25 cellular contexts compared by ENCODE assay signal in genomic region chr1:171663854-171664550, GRCh38. TPM values are rescaled to one million over a fixed set of nuclear protein-coding genes. Genes with fewer than 3 reads are reported as not detected.
A peak's percentile ranks its signal among the peaks of the same experiment; 100 is the strongest.
DNase-seq lines count a peak whose midpoint lies in the region; ATAC-seq and TF ChIP-seq lines count a peak whose summit lies in the region.
"Had no signal": no experiment of that assay in that cellular context is flagged by ENCODE, and none has a peak within 500 bp of the region (broad histone marks: within the 10 kb centered on the region; RNA-seq: fewer than 3 reads in every experiment).

No MANE protein-coding gene starts in this region.

- H3K27ac ChIP-seq in right atrium auricular region (peak overlapping the region; percentile 17 to 41), esophagus muscularis mucosa (replicated peaks in 1 of 4) (peak overlapping the region; percentile 77 to 88 (median 83))
- H3K27ac ChIP-seq: A549, body of pancreas, C4-2B, neutrophil, SJSA1, upper lobe of left lung had no signal

- peak; percentile 40 for ATAC-seq in sciatic nerve
- ATAC-seq in HG03196 (IDR thresholded peaks at IDR 0.05; ENCODE audit: unreplicated experiment): no peak
- no peak for ATAC-seq in HG03139 (IDR thresholded peaks at IDR 0.05; ENCODE audit: unreplicated experiment)
- no peak for ATAC-seq in activated CD8-positive, alpha-beta T cell treated with anti-CD3 and anti-CD28 coated beads for 36 hours
- ATAC-seq: A549; activated CD4-positive, CD25-positive, alpha-beta regulatory T cell treated with anti-CD3 and anti-CD28 coated beads, Interleukin-2, amount 50 U/mL, for 24 hours; activated naive CD4-positive, alpha-beta T cell treated with anti-CD3 and anti-CD28 coated beads, Interleukin-2, amount 50 U/mL, for 72 hours; activated T-cell treated with anti-CD3 and anti-CD28 coated beads, Interleukin-2, amount 50 U/mL, for 72 hours; left lobe of liver; stimulated activated memory B cell treated with anti-CD40 and anti-IgM and Interleukin-4, amounts not matched to agents 10 μg/mL and 1 μg/mL and 100 μg/mL, for 72 hours had no signal

- no peak for TF ChIP-seq CTCF in right atrium auricular region (IDR thresholded peaks at IDR 0.05)
- no peak for TF ChIP-seq CTCF in esophagus muscularis mucosa (IDR thresholded peaks at IDR 0.05)
- TF ChIP-seq CTCF in activated CD8-positive, alpha-beta T cell treated with anti-CD3 and anti-CD28 coated beads for 36 hours (IDR thresholded peaks at IDR 0.05): no peak

- H3K36me3 ChIP-seq in right atrium auricular region: no peaks in the 10 kb centered on the region
- no peaks in the 10 kb centered on the region for H3K36me3 ChIP-seq in esophagus muscularis mucosa
- H3K36me3 ChIP-seq: neutrophil, SJSA1, upper lobe of left lung had no signal

- peaks cover 0 to 22% of the 10 kb centered on the region in 2 donors for H3K4me1 ChIP-seq in right atrium auricular region
- peaks cover 24 to 83% (median 75%) of the 10 kb centered on the region in 4 donors for H3K4me1 ChIP-seq in esophagus muscularis mucosa
- H3K4me1 ChIP-seq: A549, body of pancreas had no signal

- no peaks in the 10 kb centered on the region for H3K27me3 Mint-ChIP-seq in activated CD8-positive, alpha-beta T cell treated with anti-CD3 and anti-CD28 coated beads for 36 hours
- H3K27me3 Mint-ChIP-seq: stimulated activated memory B cell treated with anti-CD40 and anti-IgM and Interleukin-4, amounts not matched to agents 10 μg/mL and 1 μg/mL and 100 μg/mL, for 72 hours had no signal

- CTCF ChIA-PET in activated CD8-positive, alpha-beta T cell treated with anti-CD3 and anti-CD28 coated beads for 36 hours (lab: Charles Lee): no interaction called here

- no peaks in the 10 kb centered on the region for H3K4me1 Mint-ChIP-seq in activated CD8-positive, alpha-beta T cell treated with anti-CD3 and anti-CD28 coated beads for 36 hours (ENCODE audit: low read depth)
- H3K4me1 Mint-ChIP-seq: stimulated activated memory B cell treated with anti-CD40 and anti-IgM and Interleukin-4, amounts not matched to agents 10 μg/mL and 1 μg/mL and 100 μg/mL, for 72 hours had no signal

- no peak for TF ChIP-seq POLR2A in esophagus muscularis mucosa (IDR thresholded peaks at IDR 0.05; ENCODE audit: low read depth)

- no peak overlapping the region for H3K27ac Mint-ChIP-seq in activated CD8-positive, alpha-beta T cell treated with anti-CD3 and anti-CD28 coated beads for 36 hours
- H3K27ac Mint-ChIP-seq: activated naive CD4-positive, alpha-beta T cell treated with anti-CD3 and anti-CD28 coated beads, Interleukin-2, amount 50 U/mL, for 72 hours; activated T-cell treated with anti-CD3 and anti-CD28 coated beads, Interleukin-2, amount 50 U/mL, for 72 hours; stimulated activated memory B cell treated with anti-CD40 and anti-IgM and Interleukin-4, amounts not matched to agents 10 μg/mL and 1 μg/mL and 100 μg/mL, for 72 hours had no signal

- H3K36me3 Mint-ChIP-seq in activated CD8-positive, alpha-beta T cell treated with anti-CD3 and anti-CD28 coated beads for 36 hours (ENCODE audit: low read depth): no peaks in the 10 kb centered on the region
- H3K36me3 Mint-ChIP-seq: activated naive CD4-positive, alpha-beta T cell treated with anti-CD3 and anti-CD28 coated beads, Interleukin-2, amount 50 U/mL, for 72 hours; stimulated activated memory B cell treated with anti-CD40 and anti-IgM and Interleukin-4, amounts not matched to agents 10 μg/mL and 1 μg/mL and 100 μg/mL, for 72 hours had no signal

- H3K9me3 ChIP-seq in right atrium auricular region (no peaks in the 10 kb centered on the region), esophagus muscularis mucosa (no peaks in the 10 kb centered on the region)
- H3K9me3 ChIP-seq: A549, body of pancreas, neutrophil, SJSA1, upper lobe of left lung had no signal

- H3K4me3 ChIP-seq in right atrium auricular region (no peak overlapping the region), esophagus muscularis mucosa (no peak overlapping the region)
- H3K4me3 ChIP-seq: A549, body of pancreas, SJSA1, upper lobe of left lung had no signal

- H3K9me3 Mint-ChIP-seq in activated CD8-positive, alpha-beta T cell treated with anti-CD3 and anti-CD28 coated beads for 36 hours: no peaks in the 10 kb centered on the region
- H3K9me3 Mint-ChIP-seq: activated naive CD4-positive, alpha-beta T cell treated with anti-CD3 and anti-CD28 coated beads, Interleukin-2, amount 50 U/mL, for 72 hours; activated T-cell treated with anti-CD3 and anti-CD28 coated beads, Interleukin-2, amount 50 U/mL, for 72 hours; stimulated activated memory B cell treated with anti-CD40 and anti-IgM and Interleukin-4, amounts not matched to agents 10 μg/mL and 1 μg/mL and 100 μg/mL, for 72 hours had no signal

- POLR2A ChIA-PET in activated CD8-positive, alpha-beta T cell treated with anti-CD3 and anti-CD28 coated beads for 36 hours (lab: Charles Lee): no interaction called here

- 54% methylated on average over 4 of the region's 4 CpGs for WGBS in esophagus muscularis mucosa

- DNase-seq in right atrium auricular region (ENCODE audit: low spot score): no peak
- DNase-seq in cardiac septum (ENCODE audit: low spot score): no peak
- no peak for DNase-seq in esophagus muscularis mucosa (ENCODE audit: extremely low spot score)
- no peak for DNase-seq in sciatic nerve (ENCODE audit: low spot score)
- no peak for DNase-seq in activated CD8-positive, alpha-beta T cell treated with anti-CD3 and anti-CD28 coated beads for 36 hours
- no peak for DNase-seq in HK-2 (ENCODE audit: unreplicated experiment)
- DNase-seq: activated CD8-positive, alpha-beta memory T cell treated with anti-CD3 and anti-CD28 coated beads for 24 hours; activated T-cell treated with anti-CD3 and anti-CD28 coated beads, Interleukin-2, amount 50 U/mL, for 72 hours; body of pancreas; GDM1; NCI-H1105 treated with DMSO at 0.1 percent for 48 hours; T-helper 2 cell; upper lobe of left lung had no signal

- no peaks in the 10 kb centered on the region for H3K27me3 ChIP-seq in right atrium auricular region
- H3K27me3 ChIP-seq in esophagus muscularis mucosa: no peaks in the 10 kb centered on the region
- H3K27me3 ChIP-seq: body of pancreas, neutrophil, SJSA1, upper lobe of left lung had no signal

- intact Hi-C loops in cardiac septum (cut with DNase I): no loop called here
- intact Hi-C loops in esophagus muscularis mucosa (cut with DNase I): no loop called here
- intact Hi-C loops in sciatic nerve (cut with DNase I): no loop called here
- intact Hi-C loops in activated CD8-positive, alpha-beta T cell treated with anti-CD3 and anti-CD28 coated beads for 36 hours (cut with micrococcal nuclease): no loop called here

- H3K4me3 Mint-ChIP-seq in activated CD8-positive, alpha-beta T cell treated with anti-CD3 and anti-CD28 coated beads for 36 hours: no peak overlapping the region
- H3K4me3 Mint-ChIP-seq: activated T-cell treated with anti-CD3 and anti-CD28 coated beads, Interleukin-2, amount 50 U/mL, for 72 hours; stimulated activated memory B cell treated with anti-CD40 and anti-IgM and Interleukin-4, amounts not matched to agents 10 μg/mL and 1 μg/mL and 100 μg/mL, for 72 hours had no signal

- TF ChIP-seq EP300 in esophagus muscularis mucosa (IDR thresholded peaks at IDR 0.05): no peak

RNA-seq across cellular contexts. Expression of gene MYOC, which starts 11.5 kb away (rescaled TPM):
- total RNA-seq in right atrium auricular region (1 to 10 TPM; 2.8 to 4.4 TPM), cardiac septum (21.0 TPM), esophagus muscularis mucosa (100 to 1,000 TPM in 3 of 4 donors, 10 to 100 TPM in 1; 87.6 to 179 (median 125) TPM), sciatic nerve (117 TPM)
- not detected for total RNA-seq in activated CD8-positive, alpha-beta T cell treated with anti-CD3 and anti-CD28 coated beads for 36 hours
- total RNA-seq: activated naive CD4-positive, alpha-beta T cell treated with anti-CD3 and anti-CD28 coated beads, Interleukin-2, amount 50 U/mL, for 72 hours; activated T-cell treated with anti-CD3 and anti-CD28 coated beads, Interleukin-2, amount 50 U/mL, for 72 hours; left lobe of liver had no signal

RNA-seq across cellular contexts. Expression of gene MYOCOS, which starts 42.0 kb away (rescaled TPM):
- not detected for total RNA-seq in right atrium auricular region
- not detected for total RNA-seq in cardiac septum
- total RNA-seq in esophagus muscularis mucosa: not detected
- total RNA-seq in sciatic nerve: not detected
- not detected for total RNA-seq in activated CD8-positive, alpha-beta T cell treated with anti-CD3 and anti-CD28 coated beads for 36 hours
- total RNA-seq: body of pancreas, frontal cortex, left lobe of liver, mucosa of gallbladder, SJSA1, upper lobe of left lung had no signal
